22 cellular contexts compared by ENCODE assay signal in genomic region chr2:43321446-43321845, GRCh38.
"Had no signal": no experiment of that assay in that cellular context is flagged by ENCODE, and none has a peak within 500 bp of the region (broad histone marks: within the 10 kb centered on the region; RNA-seq: fewer than 3 reads in every experiment).

No MANE protein-coding gene starts in this region.

- H3K4me3 ChIP-seq: cardiac muscle cell, MG63 had no signal

- H3K9me3 Mint-ChIP-seq: activated CD4-positive, alpha-beta memory T cell treated with anti-CD3 and anti-CD28 coated beads, Interleukin-2, amount 10 ng/mL, durations not matched to agents 7 days and 5 days; activated naive CD4-positive, alpha-beta T cell treated with anti-CD3 and anti-CD28 coated beads, Interleukin-2, amount 10 ng/mL, durations not matched to agents 7 days and 5 days; activated naive CD8-positive, alpha-beta T cell treated with anti-CD3 and anti-CD28 coated beads for 36 hours; activated T-helper 17 cell treated with anti-CD3 and anti-CD28 coated beads, Interleukin-2, amount 50 U/mL, for 72 hours had no signal

- H3K4me3 Mint-ChIP-seq: activated CD4-positive, alpha-beta memory T cell treated with anti-CD3 and anti-CD28 coated beads, Interleukin-2, amount 10 ng/mL, durations not matched to agents 7 days and 5 days; activated CD4-positive, alpha-beta T cell treated with anti-CD3 and anti-CD28 coated beads for 36 hours; activated naive CD4-positive, alpha-beta T cell treated with anti-CD3 and anti-CD28 coated beads, Interleukin-2, amount 10 ng/mL, durations not matched to agents 7 days and 5 days; activated naive CD8-positive, alpha-beta T cell treated with anti-CD3 and anti-CD28 coated beads for 36 hours; activated T-helper 17 cell treated with anti-CD3 and anti-CD28 coated beads, Interleukin-2, amount 50 U/mL, for 72 hours had no signal

- H3K27me3 ChIP-seq: brain microvascular endothelial cell, cardiac muscle cell, MG63 had no signal

- H3K4me1 Mint-ChIP-seq: activated CD4-positive, alpha-beta memory T cell treated with anti-CD3 and anti-CD28 coated beads, Interleukin-2, amount 10 ng/mL, durations not matched to agents 7 days and 5 days; activated CD4-positive, alpha-beta T cell treated with anti-CD3 and anti-CD28 coated beads for 36 hours; activated naive CD8-positive, alpha-beta T cell treated with anti-CD3 and anti-CD28 coated beads for 36 hours; activated T-helper 17 cell treated with anti-CD3 and anti-CD28 coated beads, Interleukin-2, amount 50 U/mL, for 72 hours had no signal

- H3K27me3 Mint-ChIP-seq: activated CD4-positive, alpha-beta memory T cell treated with anti-CD3 and anti-CD28 coated beads, Interleukin-2, amount 10 ng/mL, durations not matched to agents 7 days and 5 days; activated CD4-positive, alpha-beta T cell treated with anti-CD3 and anti-CD28 coated beads for 36 hours; activated naive CD4-positive, alpha-beta T cell treated with anti-CD3 and anti-CD28 coated beads, Interleukin-2, amount 10 ng/mL, durations not matched to agents 7 days and 5 days; activated naive CD8-positive, alpha-beta T cell treated with anti-CD3 and anti-CD28 coated beads for 36 hours; activated T-helper 17 cell treated with anti-CD3 and anti-CD28 coated beads, Interleukin-2, amount 50 U/mL, for 72 hours had no signal

- H3K36me3 ChIP-seq: brain microvascular endothelial cell, cardiac muscle cell, WERI-Rb-1 had no signal

- H3K27ac ChIP-seq: brain microvascular endothelial cell, cardiac muscle cell, WERI-Rb-1 had no signal

- ATAC-seq: activated CD4-positive, alpha-beta T cell treated with anti-CD3 and anti-CD28 coated beads for 36 hours; activated T-helper 17 cell treated with anti-CD3 and anti-CD28 coated beads, Interleukin-2, amount 50 U/mL, for 72 hours had no signal

- H3K27ac Mint-ChIP-seq: activated CD4-positive, alpha-beta memory T cell treated with anti-CD3 and anti-CD28 coated beads, Interleukin-2, amount 10 ng/mL, durations not matched to agents 7 days and 5 days; activated CD4-positive, alpha-beta T cell treated with anti-CD3 and anti-CD28 coated beads for 36 hours; activated naive CD4-positive, alpha-beta T cell treated with anti-CD3 and anti-CD28 coated beads, Interleukin-2, amount 10 ng/mL, durations not matched to agents 7 days and 5 days; activated naive CD8-positive, alpha-beta T cell treated with anti-CD3 and anti-CD28 coated beads for 36 hours; activated T-helper 17 cell treated with anti-CD3 and anti-CD28 coated beads, Interleukin-2, amount 50 U/mL, for 72 hours had no signal

- H3K9me3 ChIP-seq: MG63 had no signal

- DNase-seq: activated CD4-positive, alpha-beta memory T cell treated with anti-CD3 and anti-CD28 coated beads, Interleukin-2, amount 10 ng/mL, durations not matched to agents 7 days and 5 days; activated CD4-positive, alpha-beta T cell treated with anti-CD3 and anti-CD28 coated beads for 36 hours; activated CD4-positive, alpha-beta T cell treated with anti-CD3 and anti-CD28 coated beads, Interleukin-2, amount 50 U/mL, for 1 hour; activated gamma-delta T cell; activated naive CD4-positive, alpha-beta T cell treated with anti-CD3 and anti-CD28 coated beads, Interleukin-2, amount 10 ng/mL, durations not matched to agents 7 days and 5 days; activated naive CD8-positive, alpha-beta T cell treated with anti-CD3 and anti-CD28 coated beads for 36 hours; activated T-cell treated with anti-CD3 and anti-CD28 coated beads for 4 hours; activated T-cell treated with anti-CD3 and anti-CD28 coated beads, Interleukin-2, amount 50 U/mL, for 48 hours; brain microvascular endothelial cell; MG63; NCI-H1105; NCI-H1436; NCI-H187 treated with DMSO at 0.1 percent for 48 hours; NCI-H2081 treated with DMSO at 0.1 percent for 48 hours; NCI-H226; NCI-H510A; NCI-H748 treated with DMSO at 0.1 percent for 48 hours; SIG-M5; T-helper 1 cell; WERI-Rb-1 had no signal
